ENCODE assay signal across 9 cellular contexts in genomic region chr10:97737770-97738265, GRCh38. TPM values are rescaled to one million over a fixed set of nuclear protein-coding genes. Genes with fewer than 3 reads are reported as not detected.
DNase-seq lines count a peak whose midpoint lies in the region; ATAC-seq, FAIRE-seq and TF ChIP-seq lines count a peak whose summit lies in the region.
"Had no signal": no experiment of that assay in that cellular context is flagged by ENCODE, and none has a peak within 500 bp of the region (broad histone marks: within the 10 kb centered on the region; RNA-seq: fewer than 3 reads in every experiment).

No MANE protein-coding gene starts in this region.

- no peak for FAIRE-seq in GM12891 (lab: Jason Lieb, UNC)

- peak overlapping the region; percentile 88 for H3K9ac ChIP-seq in SU-DHL-6 (ENCODE audit: low read length)

- no peaks in the 10 kb centered on the region for H3F3A ChIP-seq in SU-DHL-6 (ENCODE audit: insufficient read depth)

- H2AFZ ChIP-seq in SU-DHL-6 (ENCODE audit: low read depth, low read length, severe bottlenecking) = peak overlapping the region; percentile 60
- H2AFZ ChIP-seq in hepatocyte = peak overlapping the region; percentile 64

- WGBS in hepatocyte (ENCODE audit: low lambda C conversion rate, missing lambda C conversion rate) = 29% methylated on average over 14 of the region's 14 CpGs

- no peaks in the 10 kb centered on the region for H3K9me2 ChIP-seq in SU-DHL-6 (replicated peaks; ENCODE audit: insufficient read depth, low read length)
- no peaks in the 10 kb centered on the region for H3K9me2 ChIP-seq in hepatocyte (replicated peaks; ENCODE audit: insufficient read depth)

- H3K36me3 ChIP-seq in SU-DHL-6 (ENCODE audit: low read length) (0 out of 2 replicates have a peak, but pooled peaks cover 6% of the 10 kb centered on the region), hepatocyte (replicated peaks; ENCODE audit: insufficient read depth, low read depth) (no peaks in the 10 kb centered on the region)

- peak overlapping the region; percentile 77 for H3K4me3 ChIP-seq in SU-DHL-6 (ENCODE audit: insufficient read depth, low read length, poor library complexity, severe bottlenecking)
- H3K4me3 ChIP-seq in hepatocyte = peak overlapping the region; percentile 56

- H3K27me3 ChIP-seq in SU-DHL-6 (ENCODE audit: low read length) (no peaks in the 10 kb centered on the region), hepatocyte (no peaks in the 10 kb centered on the region)

- no peak for DNase-seq in hepatocyte (ENCODE audit: low spot score)
- DNase-seq in stimulated activated naive CD8-positive, alpha-beta T cell treated with anti-CD3 and anti-CD28 coated beads, Interleukin-15, Interleukin-2, amounts not matched to agents 100 U/mL and 50 U/mL, for 24 hours = no peak
- no peak for DNase-seq in NCI-H1417 (lab: John Stamatoyannopoulos, UW)
- no peak for DNase-seq in NCI-H1105 treated with DMSO at 0.1 percent for 48 hours (lab: John Stamatoyannopoulos, UW)
- DNase-seq in GM12891 (ENCODE audit: insufficient read length, low spot score) = no peak

- TF ChIP-seq CTCF in C4-2B (conservative IDR thresholded peaks at IDR 0.05) (no peak), SU-DHL-6 (IDR thresholded peaks at IDR 0.05; ENCODE audit: insufficient read depth, low read length, poor library complexity, severe bottlenecking) (no peak), hepatocyte (IDR thresholded peaks at IDR 0.05; ENCODE audit: poor library complexity) (no peak)

- H3K4me2 ChIP-seq in SU-DHL-6 (ENCODE audit: low read depth, low read length, poor library complexity, severe bottlenecking) (peak overlapping the region; percentile 68), hepatocyte (peak overlapping the region; percentile 82)

- H3K79me2 ChIP-seq in SU-DHL-6 (ENCODE audit: insufficient read depth, low read length) (peaks cover 34% of the 10 kb centered on the region), hepatocyte (peaks cover 47% of the 10 kb centered on the region)

- no peak for TF ChIP-seq POLR2A in GM12891 (IDR thresholded peaks at IDR 0.05; ENCODE audit: low read depth, low read length)

- peak; percentile 27 for ATAC-seq in GM21723 (IDR thresholded peaks at IDR 0.05; ENCODE audit: unreplicated experiment)
- ATAC-seq in stimulated activated naive CD8-positive, alpha-beta T cell treated with anti-CD3 and anti-CD28 coated beads, Interleukin-15, Interleukin-2, amounts not matched to agents 100 U/mL and 50 U/mL, for 24 hours = peak; percentile 7

- peaks cover 8% of the 10 kb centered on the region for H3K4me1 ChIP-seq in hepatocyte (ENCODE audit: insufficient read depth)

- H3K9me3 ChIP-seq in SU-DHL-6 (ENCODE audit: insufficient read depth, low read length) (no peaks in the 10 kb centered on the region), hepatocyte (ENCODE audit: low read depth) (no peaks in the 10 kb centered on the region)

- H3K27ac ChIP-seq in C4-2B (peak overlapping the region; percentile 83), SU-DHL-6 (ENCODE audit: low read depth, low read length) (no peak overlapping the region), hepatocyte (peak overlapping the region; percentile 94)

- H4K20me1 ChIP-seq in SU-DHL-6 (ENCODE audit: low read depth, low read length) (no peaks in the 10 kb centered on the region), hepatocyte (ENCODE audit: insufficient read depth, poor library complexity, severe bottlenecking) (peaks cover 9% of the 10 kb centered on the region)

TF ChIP-seq in GM12891, 5 proteins besides CTCF, POLR2A, EP300 and RAD21:
- TF ChIP-seq POLR2AphosphoS5 (IDR thresholded peaks at IDR 0.05; ENCODE audit: low read depth, low read length) (no peak), POU2F2 (IDR thresholded peaks at IDR 0.05; ENCODE audit: low read depth, low read length) (no peak), TAF1 (IDR thresholded peaks at IDR 0.05; ENCODE audit: low read depth, low read length) (no peak), SPI1 (IDR thresholded peaks at IDR 0.05; ENCODE audit: low read depth, low read length) (no peak), PAX5 (IDR thresholded peaks at IDR 0.05; ENCODE audit: insufficient read depth, low read length, severe bottlenecking) (no peak)

RNA-seq across cellular contexts. Expression of gene ZFYVE27, which starts 0.9 kb away (rescaled TPM):
- total RNA-seq in hepatocyte = 20.1 and 24.9 TPM in 2 replicates
- 30.3 and 31.9 TPM in 2 replicates for polyA plus RNA-seq in hepatocyte
- polyA plus RNA-seq in GM12891 (2012; ENCODE audit: low read depth, missing spikeins) = 14.6 TPM

RNA-seq across cellular contexts. Expression of gene MARVELD1, which starts 24.3 kb away (rescaled TPM):
- 25.4 and 29.5 TPM in 2 replicates for total RNA-seq in hepatocyte
- 52.5 and 53.1 TPM in 2 replicates for polyA plus RNA-seq in hepatocyte
- 1.5 TPM for polyA plus RNA-seq in GM12891 (2012; ENCODE audit: low read depth, missing spikeins)

RNA-seq across cellular contexts. Expression of gene SFRP5, which starts 34.0 kb away (rescaled TPM):
- total RNA-seq in hepatocyte = 17.2 and 18.5 TPM in 2 replicates
- polyA plus RNA-seq in hepatocyte = 36.6 and 48.9 TPM in 2 replicates
- not detected for polyA plus RNA-seq in GM12891 (2012; ENCODE audit: low read depth, missing spikeins)
- total RNA-seq: pulmonary artery endothelial cell had no signal

RNA-seq across cellular contexts. Expression of gene AVPI1, which starts 50.8 kb away (rescaled TPM):
- 23.8 and 26.4 TPM in 2 replicates for total RNA-seq in hepatocyte
- polyA plus RNA-seq in hepatocyte = 28.5 and 34.1 TPM in 2 replicates
- polyA plus RNA-seq in GM12891 (2012; ENCODE audit: low read depth, missing spikeins) = 0.77 TPM
